14 cellular contexts compared by ENCODE assay signal in genomic region chr19:19871932-19872331, GRCh38.
"Had no signal": no experiment of that assay in that cellular context is flagged by ENCODE, and none has a peak within 500 bp of the region (broad histone marks: within the 10 kb centered on the region; RNA-seq: fewer than 3 reads in every experiment).

No MANE protein-coding gene starts in this region.

- H3K4me1 Mint-ChIP-seq: nephron progenitor cell had no signal

- ATAC-seq: effector memory CD8-positive, alpha-beta T cell; gastrocnemius medialis; left lung; mucosa of descending colon had no signal

- H3K4me1 ChIP-seq: uterus had no signal

- DNase-seq: activated B cell treated with CpG ODN at 0.5 μM for 24 hours; brain microvascular endothelial cell; cerebellar nuclear complex; effector memory CD8-positive, alpha-beta T cell; gastrocnemius medialis; left lung; mucosa of descending colon; nephron progenitor cell; ovary; stimulated activated CD4-positive, alpha-beta T cell treated with anti-CD3 and anti-CD28 coated beads, Interleukin-4, amount 100 ng/mL, for 24 hours; thyroid gland; uterus had no signal

- H3K27ac Mint-ChIP-seq: activated B cell treated with CpG ODN at 0.5 μM for 24 hours; dendritic cell treated with granulocyte-macrophage colony-stimulating factor and Interleukin-4, amounts not matched to agents 40 ng/mL and 50 ng/mL, for 4 days; nephron progenitor cell had no signal

- H3K27me3 ChIP-seq: brain microvascular endothelial cell, gastrocnemius medialis, left lung, ovary, thyroid gland, uterus had no signal

- H3K4me3 ChIP-seq: gastrocnemius medialis, left lung, mucosa of descending colon, ovary, thyroid gland, uterus had no signal

- H3K27me3 Mint-ChIP-seq: activated B cell treated with CpG ODN at 0.5 μM for 24 hours; dendritic cell treated with granulocyte-macrophage colony-stimulating factor and Interleukin-4, amounts not matched to agents 40 ng/mL and 50 ng/mL, for 4 days; effector memory CD8-positive, alpha-beta T cell had no signal

- H3K9me3 ChIP-seq: gastrocnemius medialis, ovary, thyroid gland, uterus had no signal

- H3K9me3 Mint-ChIP-seq: activated B cell treated with CpG ODN at 0.5 μM for 24 hours; effector memory CD8-positive, alpha-beta T cell had no signal

- H3K27ac ChIP-seq: brain microvascular endothelial cell, epithelial cell of prostate, gastrocnemius medialis, left lung, thyroid gland, uterus had no signal

- H3K36me3 ChIP-seq: brain microvascular endothelial cell, ovary, thyroid gland, uterus had no signal

- H3K4me3 Mint-ChIP-seq: activated B cell treated with CpG ODN at 0.5 μM for 24 hours; dendritic cell treated with granulocyte-macrophage colony-stimulating factor and Interleukin-4, amounts not matched to agents 40 ng/mL and 50 ng/mL, for 4 days; effector memory CD8-positive, alpha-beta T cell; nephron progenitor cell had no signal
